2 cellular contexts compared by ENCODE assay signal in the genomic region with DNA sequence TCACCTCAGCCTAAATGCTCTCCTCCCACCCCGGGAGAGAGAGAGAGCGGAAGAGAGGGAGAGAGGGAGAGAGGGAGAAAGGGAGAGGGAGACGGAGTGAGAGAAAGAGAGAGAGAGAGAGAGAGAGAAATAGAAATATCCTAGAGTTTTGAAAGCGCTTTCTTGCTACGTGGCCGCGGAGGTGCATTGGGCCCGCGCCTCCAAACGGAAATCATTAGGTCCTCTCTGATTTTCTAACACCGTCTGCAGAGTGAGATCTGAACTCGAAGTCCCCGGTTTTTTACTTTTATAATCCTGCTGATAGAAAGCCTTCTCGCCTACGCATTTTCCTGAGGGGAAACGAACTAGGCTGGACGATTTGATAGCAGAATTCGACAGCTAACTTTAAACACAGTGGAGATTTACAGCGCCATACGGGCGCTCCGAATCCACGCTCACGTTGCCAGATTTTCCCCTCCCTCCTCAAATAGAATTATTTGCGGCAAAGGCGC.
TF ChIP-seq lines count a peak whose summit lies in the region.

No MANE protein-coding gene starts in this region.

TF ChIP-seq in HepG2, 621 proteins besides CTCF, POLR2A, EP300 and RAD21:
- TF ChIP-seq, protein P1, sequence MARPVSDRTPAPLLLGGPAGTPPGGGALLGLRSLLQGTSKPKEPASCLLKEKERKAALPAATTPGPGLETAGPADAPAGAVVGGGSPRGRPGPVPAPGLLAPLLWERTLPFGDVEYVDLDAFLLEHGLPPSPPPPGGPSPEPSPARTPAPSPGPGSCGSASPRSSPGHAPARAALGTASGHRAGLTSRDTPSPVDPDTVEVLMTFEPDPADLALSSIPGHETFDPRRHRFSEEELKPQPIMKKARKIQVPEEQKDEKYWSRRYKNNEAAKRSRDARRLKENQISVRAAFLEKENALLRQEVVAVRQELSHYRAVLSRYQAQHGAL (CRISPR knock-in tag; IDR thresholded peaks at IDR 0.05; ENCODE audit: not compliant biosample characterization) = no peak
- TF ChIP-seq CBX2 (IDR thresholded peaks at IDR 0.05; ENCODE audit: low read depth, low read length) = peak; percentile 89
- no peak for TF ChIP-seq CBX2 (CRISPR knock-in tag; IDR thresholded peaks at IDR 0.05; ENCODE audit: low read depth)
- peak; percentile 93; the same call in 1 of the 2 replicates for TF ChIP-seq EZH2 (conservative IDR thresholded peaks at IDR 0.05; ENCODE audit: low read depth, low read length)

TF ChIP-seq in endothelial cell of umbilical vein, 7 proteins besides CTCF, POLR2A, EP300 and RAD21:
- TF ChIP-seq EZH2 (IDR thresholded peaks at IDR 0.05; ENCODE audit: borderline replicate concordance, low read depth, low read length, severe bottlenecking) = peak; percentile 97
- TF ChIP-seq, protein P2, sequence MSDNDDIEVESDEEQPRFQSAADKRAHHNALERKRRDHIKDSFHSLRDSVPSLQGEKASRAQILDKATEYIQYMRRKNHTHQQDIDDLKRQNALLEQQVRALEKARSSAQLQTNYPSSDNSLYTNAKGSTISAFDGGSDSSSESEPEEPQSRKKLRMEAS (IDR thresholded peaks at IDR 0.05; ENCODE audit: insufficient read depth, insufficient read length) = no peak
